Comparison of ENCODE assay signal across 10 cellular contexts in genomic region chr9:36985769-36986547, GRCh38. TPM values are rescaled to one million over a fixed set of nuclear protein-coding genes. Genes with fewer than 3 reads are reported as not detected.
DNase-seq lines count a peak whose midpoint lies in the region; ATAC-seq and TF ChIP-seq lines count a peak whose summit lies in the region.
"Had no signal": no experiment of that assay in that cellular context is flagged by ENCODE, and none has a peak within 500 bp of the region (broad histone marks: within the 10 kb centered on the region; RNA-seq: fewer than 3 reads in every experiment).

No MANE protein-coding gene starts in this region.

- H3K14ac ChIP-seq in neuronal stem cell (ENCODE audit: low read length), result peak overlapping the region; percentile 78

- intact Hi-C loops in Calu3 (cut with micrococcal nuclease; ENCODE audit: unreplicated experiment), result no loop called here

- no peak for ATAC-seq in effector memory CD8-positive, alpha-beta T cell (replicated peaks)

- H3K36me3 Mint-ChIP-seq in IgD-negative memory B cell, result peaks cover 5% of the 10 kb centered on the region
- H3K36me3 Mint-ChIP-seq in effector memory CD8-positive, alpha-beta T cell (ENCODE audit: insufficient read depth), result peaks cover 3% of the 10 kb centered on the region
- H3K36me3 Mint-ChIP-seq in Calu3 (ENCODE audit: insufficient read depth, unreplicated experiment), result no peaks in the 10 kb centered on the region

- H2BK15ac ChIP-seq in neuronal stem cell (ENCODE audit: low read length), result no peak overlapping the region

- DNase-seq in NCI-H1417 (lab: John Stamatoyannopoulos, UW) (peak in 2 of 3 experiments; percentile 58 to 69), NCI-H1417 treated with DMSO at 0.1 percent for 48 hours (lab: John Stamatoyannopoulos, UW) (no peak), neuronal stem cell (ENCODE audit: low spot score) (no peak), occipital lobe (lab: John Stamatoyannopoulos, UW) (no peak), NCI-H446 (lab: John Stamatoyannopoulos, UW) (no peak), Calu3 (no peak)
- no peak for DNase-seq in effector memory CD8-positive, alpha-beta T cell
- DNase-seq: NCI-H2107 had no signal

- TF ChIP-seq CTCF in Calu3 (IDR thresholded peaks at IDR 0.05; ENCODE audit: unreplicated experiment), result no peak

- H3K79me1 ChIP-seq in neuronal stem cell (ENCODE audit: low read depth, low read length), result peaks cover 3% of the 10 kb centered on the region

- peak overlapping the region; percentile 4 for H2BK120ac ChIP-seq in neuronal stem cell (ENCODE audit: low read depth, low read length)

- peak overlapping the region in 2 of 3 donors; percentile 67 to 81 for H3K27ac Mint-ChIP-seq in IgD-negative memory B cell
- H3K27ac Mint-ChIP-seq in effector memory CD8-positive, alpha-beta T cell, result no peak overlapping the region
- no peak overlapping the region for H3K27ac Mint-ChIP-seq in Calu3 (ENCODE audit: unreplicated experiment)

- BruUV-seq in Calu3 (replicated peaks; lab: Mats Ljungman, UMichigan), result no TSS peak

- peak overlapping the region in 1 of 2 donors; percentile 49 for H3K4me3 ChIP-seq in neuronal stem cell (ENCODE audit: low read length in 2 of 2)

- H3K4me2 ChIP-seq in neuronal stem cell (ENCODE audit: insufficient read depth, low read length, poor library complexity, severe bottlenecking), result peak overlapping the region; percentile 73

- peaks cover 0 to 69% (median 27%) of the 10 kb centered on the region in 3 experiments for H3K27me3 ChIP-seq in neuronal stem cell (ENCODE audit: control insufficient read depth in 3 of 3, insufficient read depth in 3 of 3, low read depth in 1 of 3, low read length in 3 of 3)

- no peak overlapping the region for H3K27ac ChIP-seq in neuronal stem cell (replicated peaks; ENCODE audit: low read length)

- H4K8ac ChIP-seq in neuronal stem cell (ENCODE audit: low read depth, low read length), result no peak overlapping the region

- H3K27me3 Mint-ChIP-seq in IgD-negative memory B cell, result no peaks in the 10 kb centered on the region
- H3K27me3 Mint-ChIP-seq in effector memory CD8-positive, alpha-beta T cell, result peaks cover 64 to 95% of the 10 kb centered on the region in 2 donors
- H3K27me3 Mint-ChIP-seq in Calu3 (ENCODE audit: unreplicated experiment), result peaks cover 52% of the 10 kb centered on the region

- no peak overlapping the region for H2BK12ac ChIP-seq in neuronal stem cell (ENCODE audit: low read length)

- peaks cover 0 to 9% of the 10 kb centered on the region in 2 donors for H3K4me1 ChIP-seq in neuronal stem cell (ENCODE audit: control insufficient read depth in 2 of 2, insufficient read depth in 1 of 2, low read depth in 1 of 2, low read length in 2 of 2)

- H3K4ac ChIP-seq in neuronal stem cell (ENCODE audit: low read length), result no peak overlapping the region

- no peaks in the 10 kb centered on the region for H3K9me3 Mint-ChIP-seq in IgD-negative memory B cell
- H3K9me3 Mint-ChIP-seq in effector memory CD8-positive, alpha-beta T cell, result peaks cover 0 to 6% of the 10 kb centered on the region in 2 donors
- no peaks in the 10 kb centered on the region for H3K9me3 Mint-ChIP-seq in Calu3 (ENCODE audit: low read depth, unreplicated experiment)

- peak overlapping the region; percentile 32 for H3K18ac ChIP-seq in neuronal stem cell (ENCODE audit: low read length)

- peak overlapping the region; percentile 42 for H2BK5ac ChIP-seq in neuronal stem cell (ENCODE audit: low read length)

- CTCF ChIA-PET in Calu3 (lab: Charles Lee), result no interaction called here

- no peak overlapping the region for H2AK5ac ChIP-seq in neuronal stem cell (ENCODE audit: low read depth, low read length)

- peaks cover 0 to 8% of the 10 kb centered on the region in 2 donors for H3K9me3 ChIP-seq in neuronal stem cell (replicated peaks in 1 of 2; ENCODE audit: control insufficient read depth in 2 of 2, insufficient read depth in 1 of 2, low read depth in 1 of 2, low read length in 2 of 2)

- no peak overlapping the region for H3K9ac ChIP-seq in neuronal stem cell (ENCODE audit: low read depth, low read length, poor library complexity)

- no peak overlapping the region for H4K91ac ChIP-seq in neuronal stem cell (ENCODE audit: low read depth, low read length, poor library complexity)

- peaks cover 62 to 72% (median 64%) of the 10 kb centered on the region in 3 donors for H3K4me1 Mint-ChIP-seq in IgD-negative memory B cell
- peaks cover 7% of the 10 kb centered on the region in 2 donors for H3K4me1 Mint-ChIP-seq in effector memory CD8-positive, alpha-beta T cell (ENCODE audit: low read depth in 2 of 2)
- no peaks in the 10 kb centered on the region for H3K4me1 Mint-ChIP-seq in Calu3 (ENCODE audit: low read depth, unreplicated experiment)

- H3K4me3 Mint-ChIP-seq in IgD-negative memory B cell (peak overlapping the region; percentile 17 to 87 (median 37)), Calu3 (ENCODE audit: low read depth, unreplicated experiment) (no peak overlapping the region)
- H3K4me3 Mint-ChIP-seq in effector memory CD8-positive, alpha-beta T cell, result peak overlapping the region; percentile 46 to 58

- no CpG with 5 or more reads among the region's 83 CpGs for WGBS in neuronal stem cell (ENCODE audit: extremely low coverage in 2 of 2, insufficient read length in 2 of 2, insufficient replicate concordance in 1 of 2), 2 donors

- H2AFZ ChIP-seq in neuronal stem cell (ENCODE audit: low read length), result no peak overlapping the region

- H3K23ac ChIP-seq in neuronal stem cell (ENCODE audit: low read depth, low read length, poor library complexity), result no peak overlapping the region

- peaks cover 0 to 42% of the 10 kb centered on the region in 2 donors for H3K36me3 ChIP-seq in neuronal stem cell (replicated peaks in 1 of 2; ENCODE audit: control insufficient read depth in 2 of 2, insufficient read depth in 2 of 2, low read length in 2 of 2)

RNA-seq across cellular contexts. Expression of gene PAX5, which starts 48.1 kb away (rescaled TPM):
- 65.3 TPM for polyA plus RNA-seq in IgD-negative memory B cell
- polyA plus RNA-seq in neuronal stem cell (2013, experiment 1 of 2), result not detected
- polyA plus RNA-seq in neuronal stem cell (2013, experiment 2 of 2), result under 0.01 TPM
- total RNA-seq in occipital lobe (not detected), Calu3 (2022) (not detected in 2 replicates)
- total RNA-seq: HT1080 had no signal

Comparison
In these comparisons a context has a peak if more than half of its experiments do, and no peak if none do; other contexts are left out.
1. DNase-seq: peak in NCI-H1417 (2 of 3); none in NCI-H1417 treated with DMSO at 0.1 percent for 48 hours (single experiment), effector memory CD8-positive, alpha-beta T cell (0 of 3), neuronal stem cell (single experiment), occipital lobe (single experiment), NCI-H446 (0 of 2) and Calu3 (single experiment).
2. H3K27ac Mint-ChIP-seq: peak in IgD-negative memory B cell (2 of 3); none in effector memory CD8-positive, alpha-beta T cell (0 of 2) and Calu3 (single experiment).